Comparison of ENCODE assay signal across 37 cellular contexts in the genomic region with DNA sequence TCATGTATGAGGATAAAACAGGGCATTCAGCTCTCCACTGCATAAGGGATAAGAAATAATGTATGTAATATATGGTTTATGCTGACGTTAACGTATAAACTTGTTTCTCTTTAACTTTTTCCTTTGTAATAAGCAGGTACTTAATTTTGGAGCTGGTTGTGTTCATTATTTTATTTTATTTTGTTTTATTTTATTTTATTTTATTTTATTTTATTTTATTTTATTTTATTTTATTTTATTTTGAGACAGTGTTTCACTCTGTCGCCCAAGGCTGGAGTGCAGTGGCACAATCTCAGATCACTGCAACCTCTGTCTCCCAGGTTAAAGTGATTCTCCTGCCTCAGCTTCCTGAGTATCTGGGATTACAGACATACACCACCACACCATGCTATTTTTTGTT.
"Had no signal": no experiment of that assay in that cellular context is flagged by ENCODE, and none has a peak within 500 bp of the region (broad histone marks: within the 10 kb centered on the region; RNA-seq: fewer than 3 reads in every experiment).

No MANE protein-coding gene starts in this region.

- DNase-seq: activated effector memory CD4-positive, alpha-beta T cell treated with anti-CD3 and anti-CD28 coated beads, Interleukin-2, amount 50 U/mL, for 16 hours; activated effector memory CD4-positive, alpha-beta T cell treated with Interleukin-2 at 50 U/mL for 16 hours; activated gamma-delta T cell; activated gamma-delta T cell treated with Interleukin-2 at 50 U/mL for 16 hours; activated naive CD4-positive, alpha-beta T cell; activated naive CD4-positive, alpha-beta T cell treated with anti-CD3 and anti-CD28 coated beads for 36 hours; activated naive CD4-positive, alpha-beta T cell treated with anti-CD3 and anti-CD28 coated beads, Interleukin-2, amount 10 ng/mL, durations not matched to agents 7 days and 5 days; activated naive CD4-positive, alpha-beta T cell treated with anti-CD3 and anti-CD28 coated beads, Interleukin-2, amount 50 U/mL, for 16 hours; activated naive CD4-positive, alpha-beta T cell treated with Interleukin-2 at 50 U/mL for 16 hours; activated naive CD8-positive, alpha-beta T cell treated with anti-CD3 and anti-CD28 coated beads for 36 hours; activated naive CD8-positive, alpha-beta T cell treated with anti-CD3 and anti-CD28 coated beads, Interleukin-2, amount 10 ng/mL, durations not matched to agents 7 days and 5 days; activated naive CD8-positive, alpha-beta T cell treated with anti-CD3 and anti-CD28 coated beads, Interleukin-2, amount 50 U/mL, for 24 hours; activated T-cell treated with anti-CD3 and anti-CD28 coated beads, Interleukin-2, amount 50 U/mL, for 1 hour; activated T-cell treated with anti-CD3 and anti-CD28 coated beads, Interleukin-2, amount 50 U/mL, for 24 hours; activated T-cell treated with anti-CD3 and anti-CD28 coated beads, Interleukin-2, amount 50 U/mL, for 4 hours; activated T-cell treated with anti-CD3 and anti-CD28 coated beads, Interleukin-2, amount 50 U/mL, for 48 hours; activated T-cell treated with anti-CD3 and anti-CD28 coated beads, Interleukin-2, amount 50 U/mL, for 72 hours; adrenal gland; amniotic stem cell; amygdala; aorta; body of pancreas; brain microvascular endothelial cell; caudate nucleus; central memory CD4-positive, alpha-beta T cell; cerebellar nuclear complex had no signal

- H3K4me1 Mint-ChIP-seq: activated naive CD4-positive, alpha-beta T cell treated with anti-CD3 and anti-CD28 coated beads, Interleukin-2, amount 10 ng/mL, durations not matched to agents 7 days and 5 days; activated naive CD4-positive, alpha-beta T cell treated with anti-CD3 and anti-CD28 coated beads, Interleukin-2, amount 50 U/mL, for 24 hours; activated naive CD8-positive, alpha-beta T cell treated with anti-CD3 and anti-CD28 coated beads for 36 hours; activated naive CD8-positive, alpha-beta T cell treated with anti-CD3 and anti-CD28 coated beads, Interleukin-2, amount 10 ng/mL, durations not matched to agents 7 days and 5 days; activated naive CD8-positive, alpha-beta T cell treated with anti-CD3 and anti-CD28 coated beads, Interleukin-2, amount 50 U/mL, for 24 hours; activated T-helper 17 cell treated with anti-CD3 and anti-CD28 coated beads, Interleukin-2, amount 50 U/mL, for 72 hours; brain; central memory CD8-positive, alpha-beta T cell had no signal

- H3K9me3 ChIP-seq: adrenal gland, ascending aorta, body of pancreas, breast epithelium had no signal

- H3K27me3 Mint-ChIP-seq: activated naive CD4-positive, alpha-beta T cell treated with anti-CD3 and anti-CD28 coated beads, Interleukin-2, amount 10 ng/mL, durations not matched to agents 7 days and 5 days; activated naive CD4-positive, alpha-beta T cell treated with anti-CD3 and anti-CD28 coated beads, Interleukin-2, amount 50 U/mL, for 24 hours; activated naive CD8-positive, alpha-beta T cell; activated naive CD8-positive, alpha-beta T cell treated with anti-CD3 and anti-CD28 coated beads for 36 hours; activated naive CD8-positive, alpha-beta T cell treated with anti-CD3 and anti-CD28 coated beads, Interleukin-2, amount 10 ng/mL, durations not matched to agents 7 days and 5 days; activated naive CD8-positive, alpha-beta T cell treated with anti-CD3 and anti-CD28 coated beads, Interleukin-2, amount 50 U/mL, for 24 hours; activated T-cell treated with anti-CD3 and anti-CD28 coated beads, Interleukin-2, amount 50 U/mL, for 24 hours; activated T-helper 17 cell treated with anti-CD3 and anti-CD28 coated beads, Interleukin-2, amount 50 U/mL, for 72 hours; central memory CD8-positive, alpha-beta T cell had no signal

- H3K36me3 Mint-ChIP-seq: activated naive CD4-positive, alpha-beta T cell treated with anti-CD3 and anti-CD28 coated beads, Interleukin-2, amount 10 ng/mL, durations not matched to agents 7 days and 5 days; activated naive CD4-positive, alpha-beta T cell treated with anti-CD3 and anti-CD28 coated beads, Interleukin-2, amount 50 U/mL, for 24 hours; activated naive CD4-positive, alpha-beta T cell treated with anti-CD3 and anti-CD28 coated beads, Interleukin-2, amount 50 U/mL, for 72 hours; activated naive CD8-positive, alpha-beta T cell; activated naive CD8-positive, alpha-beta T cell treated with anti-CD3 and anti-CD28 coated beads for 36 hours; activated naive CD8-positive, alpha-beta T cell treated with anti-CD3 and anti-CD28 coated beads, Interleukin-2, amount 10 ng/mL, durations not matched to agents 7 days and 5 days; brain had no signal

- H3K9me3 Mint-ChIP-seq: activated naive CD8-positive, alpha-beta T cell treated with anti-CD3 and anti-CD28 coated beads for 36 hours; activated naive CD8-positive, alpha-beta T cell treated with anti-CD3 and anti-CD28 coated beads, Interleukin-2, amount 10 ng/mL, durations not matched to agents 7 days and 5 days; activated T-helper 1 cell treated with anti-CD3 and anti-CD28 coated beads, Interleukin-12 subunit alpha, Interleukin-12 subunit beta, Interleukin-2, Interleukin-4 antibody, amounts not matched to agents 30 ng/mL and 10 ng/mL and 1 ng/mL, durations not matched to agents 14 hours and 24 hours and 36 hours; brain had no signal

- H3K4me3 Mint-ChIP-seq: activated naive CD4-positive, alpha-beta T cell treated with anti-CD3 and anti-CD28 coated beads for 36 hours; activated naive CD4-positive, alpha-beta T cell treated with anti-CD3 and anti-CD28 coated beads, Interleukin-2, amount 10 ng/mL, durations not matched to agents 7 days and 5 days; activated naive CD4-positive, alpha-beta T cell treated with anti-CD3 and anti-CD28 coated beads, Interleukin-2, amount 50 U/mL, for 24 hours; activated naive CD8-positive, alpha-beta T cell; activated naive CD8-positive, alpha-beta T cell treated with anti-CD3 and anti-CD28 coated beads for 36 hours; activated naive CD8-positive, alpha-beta T cell treated with anti-CD3 and anti-CD28 coated beads, Interleukin-2, amount 10 ng/mL, durations not matched to agents 7 days and 5 days; activated naive CD8-positive, alpha-beta T cell treated with anti-CD3 and anti-CD28 coated beads, Interleukin-2, amount 50 U/mL, for 24 hours; activated T-cell treated with anti-CD3 and anti-CD28 coated beads, Interleukin-2, amount 50 U/mL, for 24 hours; activated T-cell treated with anti-CD3 and anti-CD28 coated beads, Interleukin-2, amount 50 U/mL, for 4 hours; activated T-cell treated with anti-CD3 and anti-CD28 coated beads, Interleukin-2, amount 50 U/mL, for 72 hours; activated T-helper 1 cell treated with anti-CD3 and anti-CD28 coated beads, Interleukin-12 subunit alpha, Interleukin-12 subunit beta, Interleukin-2, Interleukin-4 antibody, amounts not matched to agents 30 ng/mL and 10 ng/mL and 1 ng/mL, durations not matched to agents 14 hours and 24 hours and 36 hours; activated T-helper 17 cell treated with anti-CD3 and anti-CD28 coated beads, Interleukin-2, amount 50 U/mL, for 72 hours; brain; central memory CD8-positive, alpha-beta T cell had no signal

- H3K4me3 ChIP-seq: adrenal gland, ascending aorta, body of pancreas, breast epithelium, cardiac muscle cell had no signal

- ATAC-seq: activated naive CD4-positive, alpha-beta T cell treated with anti-CD3 and anti-CD28 coated beads, Interleukin-2, amount 50 U/mL, for 72 hours; activated naive CD8-positive, alpha-beta T cell treated with anti-CD3 and anti-CD28 coated beads, Interleukin-2, amount 50 U/mL, for 24 hours; activated T-cell treated with anti-CD3 and anti-CD28 coated beads, Interleukin-2, amount 50 U/mL, for 4 hours; activated T-cell treated with anti-CD3 and anti-CD28 coated beads, Interleukin-2, amount 50 U/mL, for 72 hours; activated T-helper 17 cell treated with anti-CD3 and anti-CD28 coated beads, Interleukin-2, amount 50 U/mL, for 72 hours; body of pancreas had no signal

- H3K4me1 ChIP-seq: adrenal gland, ascending aorta, body of pancreas, breast epithelium had no signal

- H3K27ac Mint-ChIP-seq: activated naive CD4-positive, alpha-beta T cell treated with anti-CD3 and anti-CD28 coated beads for 36 hours; activated naive CD4-positive, alpha-beta T cell treated with anti-CD3 and anti-CD28 coated beads, Interleukin-2, amount 10 ng/mL, durations not matched to agents 7 days and 5 days; activated naive CD4-positive, alpha-beta T cell treated with anti-CD3 and anti-CD28 coated beads, Interleukin-2, amount 50 U/mL, for 24 hours; activated naive CD4-positive, alpha-beta T cell treated with anti-CD3 and anti-CD28 coated beads, Interleukin-2, amount 50 U/mL, for 72 hours; activated naive CD8-positive, alpha-beta T cell; activated naive CD8-positive, alpha-beta T cell treated with anti-CD3 and anti-CD28 coated beads for 36 hours; activated naive CD8-positive, alpha-beta T cell treated with anti-CD3 and anti-CD28 coated beads, Interleukin-2, amount 10 ng/mL, durations not matched to agents 7 days and 5 days; activated naive CD8-positive, alpha-beta T cell treated with anti-CD3 and anti-CD28 coated beads, Interleukin-2, amount 50 U/mL, for 24 hours; activated T-cell treated with anti-CD3 and anti-CD28 coated beads, Interleukin-2, amount 50 U/mL, for 24 hours; activated T-cell treated with anti-CD3 and anti-CD28 coated beads, Interleukin-2, amount 50 U/mL, for 72 hours; activated T-helper 1 cell treated with anti-CD3 and anti-CD28 coated beads, Interleukin-12 subunit alpha, Interleukin-12 subunit beta, Interleukin-2, Interleukin-4 antibody, amounts not matched to agents 30 ng/mL and 10 ng/mL and 1 ng/mL, durations not matched to agents 14 hours and 24 hours and 36 hours; activated T-helper 17 cell treated with anti-CD3 and anti-CD28 coated beads, Interleukin-2, amount 50 U/mL, for 72 hours; activated T-helper 2 cell treated with anti-CD3 and anti-CD28 coated beads, Interferon-gamma antibody, Interleukin-2, Interleukin-4, amounts not matched to agents 10 μg/mL and 5 μg/mL and 100 μg/mL, durations not matched to agents 14 hours and 24 hours and 36 hours; brain had no signal

- H3K27me3 ChIP-seq: adrenal gland, ascending aorta, body of pancreas, brain microvascular endothelial cell, breast epithelium, cardiac muscle cell had no signal

- H3K36me3 ChIP-seq: adrenal gland, ascending aorta, brain microvascular endothelial cell, breast epithelium, cardiac muscle cell had no signal

- H3K27ac ChIP-seq: adrenal gland, ascending aorta, body of pancreas, brain microvascular endothelial cell, breast epithelium, cardiac muscle cell had no signal
